ENCODE assay signal across 7 cellular contexts in the genomic region with DNA sequence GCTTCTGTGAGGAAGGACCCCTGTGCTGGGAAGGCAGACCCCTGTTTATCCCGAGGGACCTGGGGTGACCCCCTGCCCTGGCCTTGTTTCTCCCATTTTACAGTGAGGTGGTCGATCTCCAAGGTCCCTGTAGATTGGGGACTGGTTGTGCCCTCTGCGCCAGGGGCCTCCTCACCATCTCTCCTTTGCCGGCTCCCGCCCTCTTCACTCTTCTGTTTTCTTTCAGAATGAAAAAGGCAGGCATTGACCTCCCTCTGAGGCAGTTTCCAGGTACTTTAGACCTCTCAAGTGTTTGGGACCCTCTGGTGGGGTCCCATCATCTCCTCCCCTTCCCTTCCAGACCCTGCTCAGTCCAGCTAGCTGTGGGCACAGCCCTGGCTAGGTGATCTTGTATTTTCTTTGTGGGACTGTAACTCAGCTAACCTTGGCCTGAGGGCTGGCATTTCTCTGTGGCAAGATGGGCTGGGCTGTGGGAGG. TPM values are rescaled to one million over a fixed set of nuclear protein-coding genes. Genes with fewer than 3 reads are reported as not detected.
DNase-seq lines count a peak whose midpoint lies in the region; ATAC-seq lines count a peak whose summit lies in the region.

No MANE protein-coding gene starts in this region.

- H3K36me3 ChIP-seq in HUES64 (ENCODE audit: insufficient read depth, low read length), result peaks cover 42% of the 10 kb centered on the region
- peaks cover 35% of the 10 kb centered on the region for H3K36me3 ChIP-seq in adipocyte (ENCODE audit: control insufficient read depth, insufficient read depth, low read length, severe bottlenecking)

- peak overlapping the region; percentile 91 to 99 (median 97) for H3K4me3 Mint-ChIP-seq in immature natural killer cell
- peak overlapping the region; percentile 90 to 92 for H3K4me3 Mint-ChIP-seq in stimulated activated naive CD8-positive, alpha-beta T cell treated with anti-CD3 and anti-CD28 coated beads, Interleukin-15, amount 100 ng/mL, for 72 hours

- H3K9me3 ChIP-seq in HUES64 (ENCODE audit: insufficient read depth, low read depth, low read length), result no peaks in the 10 kb centered on the region
- no peaks in the 10 kb centered on the region for H3K9me3 ChIP-seq in adipocyte (ENCODE audit: control insufficient read depth, low read length)

- H3K27ac ChIP-seq in HUES64 (ENCODE audit: low read depth, low read length), result peak overlapping the region; percentile 99

- DNase-seq in adipocyte (ENCODE audit: low read depth), result no peak
- no peak for DNase-seq in immature natural killer cell
- no peak for DNase-seq in stimulated activated naive CD8-positive, alpha-beta T cell treated with anti-CD3 and anti-CD28 coated beads, Interleukin-15, amount 100 ng/mL, for 72 hours
- no peak for DNase-seq in foreskin melanocyte
- no peak for DNase-seq in NCI-H146 (lab: John Stamatoyannopoulos, UW)

- whole genome bisulfite sequencing in HUES64, result 2% methylated on average over 5 of the region's 5 CpGs

- no peaks in the 10 kb centered on the region for H3K9me3 Mint-ChIP-seq in immature natural killer cell
- H3K9me3 Mint-ChIP-seq in stimulated activated naive CD8-positive, alpha-beta T cell treated with anti-CD3 and anti-CD28 coated beads, Interleukin-15, amount 100 ng/mL, for 72 hours, result no peaks in the 10 kb centered on the region

- H3K27me3 ChIP-seq in HUES64 (ENCODE audit: insufficient read depth, low read length) (no peaks in the 10 kb centered on the region), adipocyte (replicated peaks; ENCODE audit: control insufficient read depth, insufficient read depth, low read length) (no peaks in the 10 kb centered on the region)

- H3K36me3 Mint-ChIP-seq in immature natural killer cell, result peaks cover 0 to 1% (median 1%) of the 10 kb centered on the region in 3 donors

- peak overlapping the region; percentile 71 to 96 (median 80) for H3K27ac Mint-ChIP-seq in immature natural killer cell
- H3K27ac Mint-ChIP-seq in stimulated activated naive CD8-positive, alpha-beta T cell treated with anti-CD3 and anti-CD28 coated beads, Interleukin-15, amount 100 ng/mL, for 72 hours, result peak overlapping the region; percentile 92

- no peak for ATAC-seq in stimulated activated naive CD8-positive, alpha-beta T cell treated with anti-CD3 and anti-CD28 coated beads, Interleukin-15, amount 100 ng/mL, for 72 hours
- ATAC-seq in GM21423 (IDR thresholded peaks at IDR 0.05; ENCODE audit: unreplicated experiment), result no peak

- peaks cover 42 to 48% of the 10 kb centered on the region in 2 donors for H3K4me1 Mint-ChIP-seq in immature natural killer cell
- H3K4me1 Mint-ChIP-seq in stimulated activated naive CD8-positive, alpha-beta T cell treated with anti-CD3 and anti-CD28 coated beads, Interleukin-15, amount 100 ng/mL, for 72 hours, result peaks cover 51% of the 10 kb centered on the region

- H3K4me1 ChIP-seq in HUES64 (ENCODE audit: insufficient read depth, low read length) (peaks cover 49% of the 10 kb centered on the region), adipocyte (ENCODE audit: control insufficient read depth, insufficient read depth, low read length) (peaks cover 71% of the 10 kb centered on the region)

- H3K9ac ChIP-seq in HUES64 (ENCODE audit: low read depth, low read length) (peak overlapping the region; percentile 99), adipocyte (ENCODE audit: low read length) (peak overlapping the region; percentile 99)

- peaks cover 0 to 2% (median 2%) of the 10 kb centered on the region in 3 donors for H3K27me3 Mint-ChIP-seq in immature natural killer cell (ENCODE audit: low read depth in 3 of 3)
- no peaks in the 10 kb centered on the region for H3K27me3 Mint-ChIP-seq in stimulated activated naive CD8-positive, alpha-beta T cell treated with anti-CD3 and anti-CD28 coated beads, Interleukin-15, amount 100 ng/mL, for 72 hours

- H3K4me3 ChIP-seq in HUES64 (ENCODE audit: low read length) (peak overlapping the region; percentile 92), adipocyte (ENCODE audit: low read length) (peak overlapping the region; percentile 93)

RNA-seq across cellular contexts. Expression of gene SERPINH1, which starts 1.5 kb away (rescaled TPM):
- 358 TPM for polyA plus RNA-seq in HUES64 (2013, experiment 1 of 2)
- 392 TPM for polyA plus RNA-seq in HUES64 (2013, experiment 2 of 2)
- polyA plus RNA-seq in immature natural killer cell, result 1 to 10 TPM; 3.4 to 8.4 (median 4.5) TPM

RNA-seq across cellular contexts. Expression of gene GDPD5, which starts 37.8 kb away (rescaled TPM):
- polyA plus RNA-seq in HUES64 (2013, experiment 1 of 2), result 6.2 TPM
- polyA plus RNA-seq in HUES64 (2013, experiment 2 of 2), result 5.5 TPM
- polyA plus RNA-seq in immature natural killer cell, result 1 to 10 TPM; 1.8 to 9.2 (median 4.1) TPM
